1 cellular context compared by ENCODE assay signal in genomic region chr16:11067266-11067665, GRCh38.
TF ChIP-seq lines count a peak whose summit lies in the region.

No MANE protein-coding gene starts in this region.

TF ChIP-seq in SK-N-SH, 30 proteins besides CTCF, POLR2A, EP300 and RAD21:
- TF ChIP-seq USF1 (IDR thresholded peaks at IDR 0.05; ENCODE audit: borderline replicate concordance, low read depth) (no peak), IRF3 (IDR thresholded peaks at IDR 0.05; ENCODE audit: low read depth, low read length) (no peak), ELF1 (IDR thresholded peaks at IDR 0.05) (no peak), TCF12 (IDR thresholded peaks at IDR 0.05) (no peak), GATA2 (CRISPR knock-in tag; IDR thresholded peaks at IDR 0.05) (no peak), FOXJ3 (CRISPR knock-in tag; IDR thresholded peaks at IDR 0.05) (no peak), SIN3A (IDR thresholded peaks at IDR 0.05; ENCODE audit: borderline replicate concordance, low read depth, low read length) (no peak), PBX3 (IDR thresholded peaks at IDR 0.05) (no peak), GABPA (IDR thresholded peaks at IDR 0.05; ENCODE audit: low read depth) (no peak), RXRA (IDR thresholded peaks at IDR 0.05; ENCODE audit: borderline replicate concordance, low read depth) (no peak), MEF2A (IDR thresholded peaks at IDR 0.05; ENCODE audit: borderline replicate concordance, low read depth) (no peak)
TF ChIP-seq in SK-N-SH: peak in this region for 0.
